11 cellular contexts compared by ENCODE assay signal in genomic region chr5:10556331-10556807, GRCh38. TPM values are rescaled to one million over a fixed set of nuclear protein-coding genes. Genes with fewer than 3 reads are reported as not detected.
A peak's percentile ranks its signal among the peaks of the same experiment; 100 is the strongest.
DNase-seq lines count a peak whose midpoint lies in the region; FAIRE-seq and TF ChIP-seq lines count a peak whose summit lies in the region.
"Had no signal": no experiment of that assay in that cellular context is flagged by ENCODE, and none has a peak within 500 bp of the region (broad histone marks: within the 10 kb centered on the region; RNA-seq: fewer than 3 reads in every experiment).

No MANE protein-coding gene starts in this region.

- H3K9ac ChIP-seq in H1 (replicated peaks in 1 of 4; ENCODE audit: extremely low read depth in 1 of 4, low read depth in 3 of 4, low read length in 3 of 4): no peak overlapping the region
- no peak overlapping the region for H3K9ac ChIP-seq in colonic mucosa (ENCODE audit: low read depth in 2 of 2, low read length in 2 of 2)

- peak overlapping the region; percentile 24; the same call in 1 of the 2 replicates for H2BK15ac ChIP-seq in H1 (ENCODE audit: low read length)

- WGBS in H1 (ENCODE audit: extremely low coverage in 1 of 2, insufficient coverage in 1 of 2, insufficient read length in 1 of 2, insufficient replicate concordance in 2 of 2, low coverage in 1 of 2, low lambda C conversion rate in 2 of 2, missing lambda C conversion rate in 1 of 2), 2 experiments: 69% methylated on average over 3 of the region's 3 CpGs; no CpG with 5 or more reads in 1 of the 2 experiments

- CTCF ChIA-PET in H1 (lab: Charles Lee; ENCODE audit: partially characterized antibody): interaction anchor here (0.6 to 1.5 kb wide), 4 partner anchors 57 to 105 kb away, joined by 3 to 6 read pairs (median 3); no protein-coding TSS in a partner anchor

- H2BK20ac ChIP-seq in H1 (ENCODE audit: low read length): peak overlapping the region; percentile 64; the same call in 1 of the 2 replicates

- intact Hi-C loops in left ventricle myocardium inferior (cut with micrococcal nuclease) (loop anchor here (10.0 kb wide), 1 partner anchor 68 kb away; no protein-coding TSS in a partner anchor), colonic mucosa (cut with DNase I) (no loop called here)

- peak; percentile 85 for DNase-seq in Daoy (ENCODE audit: low read depth)
- DNase-seq in NCI-H226: peak; percentile 60
- DNase-seq in H1 (ENCODE audit: low read depth in 1 of 2, low spot score in 2 of 2): no peak
- peak; percentile 94 for DNase-seq in osteoblast (ENCODE audit: insufficient read length, low spot score, missing footprints)
- DNase-seq in NCI-H1417 (lab: John Stamatoyannopoulos, UW): no peak
- no peak for DNase-seq in left ventricle myocardium inferior
- DNase-seq in colonic mucosa: no peak
- no peak for DNase-seq in T-helper 9 cell
- DNase-seq: activated T-cell treated with anti-CD3 and anti-CD28 coated beads, Interleukin-2, amount 50 U/mL, for 4 hours; NCI-H446 treated with DMSO at 0.1 percent for 48 hours had no signal

- H3K9me3 ChIP-seq in H1 (ENCODE audit: insufficient read depth in 2 of 2, low read depth in 1 of 2, low read length in 1 of 2): no peaks in the 10 kb centered on the region
- no peaks in the 10 kb centered on the region for H3K9me3 ChIP-seq in osteoblast (ENCODE audit: low read depth, low read length)
- no peaks in the 10 kb centered on the region for H3K9me3 ChIP-seq in left ventricle myocardium inferior (replicated peaks)
- H3K9me3 ChIP-seq in colonic mucosa: no peaks in the 10 kb centered on the region

- H3K4me1 ChIP-seq in H1 (replicated peaks in 1 of 4; ENCODE audit: control insufficient read depth in 3 of 4, insufficient read depth in 4 of 4, low read length in 3 of 4) (peaks cover 3 to 12% (median 7%) of the 10 kb centered on the region in 4 experiments), osteoblast (ENCODE audit: insufficient read depth, low read length) (peaks cover 44% of the 10 kb centered on the region), left ventricle myocardium inferior (peaks cover 31% of the 10 kb centered on the region), colonic mucosa (no peaks in the 10 kb centered on the region)

- no peaks in the 10 kb centered on the region for H3K36me3 ChIP-seq in H1 (ENCODE audit: control insufficient read depth in 2 of 4, insufficient read depth in 4 of 4, low read length in 3 of 4)
- no peaks in the 10 kb centered on the region for H3K36me3 ChIP-seq in osteoblast (ENCODE audit: insufficient read depth, low read length)
- no peaks in the 10 kb centered on the region for H3K36me3 ChIP-seq in left ventricle myocardium inferior
- H3K36me3 ChIP-seq in colonic mucosa: no peaks in the 10 kb centered on the region

- no peak for TF ChIP-seq EP300 in H1 (IDR thresholded peaks at IDR 0.05; ENCODE audit: borderline replicate concordance in 1 of 2, low read depth in 2 of 2, low read length in 2 of 2)

- no peaks in the 10 kb centered on the region for H3K79me1 ChIP-seq in H1 (ENCODE audit: low read depth, low read length)

- H4K20me1 ChIP-seq in H1 (replicated peaks in 1 of 2; ENCODE audit: control insufficient read depth in 1 of 2, insufficient read depth in 2 of 2, low read length in 2 of 2): no peaks in the 10 kb centered on the region
- no peaks in the 10 kb centered on the region for H4K20me1 ChIP-seq in osteoblast (ENCODE audit: insufficient read depth, low read length)

- no peak for FAIRE-seq in H1 (lab: Jason Lieb, UNC)
- FAIRE-seq: colon had no signal

- no peaks in the 10 kb centered on the region for H3K23me2 ChIP-seq in H1 (ENCODE audit: low read depth, low read length)

- no peak overlapping the region for H2BK120ac ChIP-seq in H1 (replicated peaks; ENCODE audit: low read depth, low read length)

- no peak overlapping the region for H3K4me2 ChIP-seq in H1 (ENCODE audit: insufficient read depth in 1 of 2, low read depth in 2 of 2, low read length in 2 of 2)
- H3K4me2 ChIP-seq in osteoblast (ENCODE audit: insufficient read depth, low read length): peak overlapping the region; percentile 43

- no peak overlapping the region for H4K5ac ChIP-seq in H1 (ENCODE audit: insufficient read length, low read depth, low read length)

- H2BK12ac ChIP-seq in H1 (ENCODE audit: low read depth, low read length): peak overlapping the region; percentile 82; the same call in 1 of the 2 replicates

- H3K27ac ChIP-seq in H1 (ENCODE audit: low read depth, low read length): no peak overlapping the region
- H3K27ac ChIP-seq in osteoblast (ENCODE audit: low read depth, low read length): peak overlapping the region; percentile 82
- no peak overlapping the region for H3K27ac ChIP-seq in left ventricle myocardium inferior (replicated peaks)
- H3K27ac ChIP-seq in colonic mucosa: no peak overlapping the region

- H4K91ac ChIP-seq in H1 (replicated peaks; ENCODE audit: insufficient read length, low read length): peak overlapping the region; percentile 78

- no peak overlapping the region for H3K4ac ChIP-seq in H1 (replicated peaks; ENCODE audit: insufficient read length, low read depth, low read length)

- no peak for TF ChIP-seq POLR2A in H1 (IDR thresholded peaks at IDR 0.05; ENCODE audit: control extremely low read depth in 1 of 2, low read depth in 2 of 2, low read length in 2 of 2)

- no peak overlapping the region for H4K8ac ChIP-seq in H1 (ENCODE audit: extremely low read depth, insufficient read depth, low read length)

- H2BK5ac ChIP-seq in H1 (ENCODE audit: low read depth, low read length): peak overlapping the region; percentile 26; the same call in 1 of the 2 replicates

- H3K23ac ChIP-seq in H1 (ENCODE audit: insufficient read length): no peak overlapping the region

- no peak overlapping the region for H3K14ac ChIP-seq in H1 (ENCODE audit: insufficient read length)

- H3K27me3 ChIP-seq in H1 (replicated peaks in 1 of 4; ENCODE audit: control insufficient read depth in 3 of 4, extremely low read depth in 1 of 4, insufficient read depth in 3 of 4, low read length in 3 of 4): peaks cover 0 to 5% (median 3%) of the 10 kb centered on the region in 4 experiments; a peak in 2 of 7 replicates
- H3K27me3 ChIP-seq in osteoblast (ENCODE audit: insufficient read depth, low read length): no peaks in the 10 kb centered on the region
- H3K27me3 ChIP-seq in left ventricle myocardium inferior (ENCODE audit: low read depth): no peaks in the 10 kb centered on the region
- no peaks in the 10 kb centered on the region for H3K27me3 ChIP-seq in colonic mucosa

- no peak overlapping the region for H2AK5ac ChIP-seq in H1 (ENCODE audit: low read depth, low read length)

- no peak for TF ChIP-seq RAD21 in H1 (IDR thresholded peaks at IDR 0.05 in 1 of 2, conservative IDR thresholded peaks at IDR 0.05 in 1 of 2; ENCODE audit: low read depth in 2 of 2, low read length in 2 of 2)

- no peak overlapping the region for H3K4me3 ChIP-seq in H1 (ENCODE audit: extremely low read depth in 1 of 4, insufficient read depth in 2 of 4, low read depth in 3 of 4, low read length in 4 of 4)
- H3K4me3 ChIP-seq in osteoblast (ENCODE audit: insufficient read depth, low read length): no peak overlapping the region
- H3K4me3 ChIP-seq in left ventricle myocardium inferior: no peak overlapping the region
- H3K4me3 ChIP-seq in colonic mucosa: no peak overlapping the region

- no peaks in the 10 kb centered on the region for H3K79me2 ChIP-seq in H1 (ENCODE audit: control insufficient read depth in 1 of 2, insufficient read depth in 2 of 2, low read length in 2 of 2)
- no peaks in the 10 kb centered on the region for H3K79me2 ChIP-seq in osteoblast (ENCODE audit: insufficient read depth, low read length)

- POLR2A ChIA-PET in H1 (lab: Charles Lee; ENCODE audit: partially characterized antibody): no interaction called here

- no peak overlapping the region for H3K56ac ChIP-seq in H1 (replicated peaks; ENCODE audit: insufficient read length, low read depth, low read length)

- TF ChIP-seq CTCF in H1 (IDR thresholded peaks at IDR 0.05; ENCODE audit: control extremely low read depth in 1 of 3, insufficient read depth in 1 of 3, low read depth in 1 of 3, low read length in 3 of 3) (no peak), osteoblast (IDR thresholded peaks at IDR 0.05; ENCODE audit: extremely low read depth, low read depth, low read length) (no peak), left ventricle myocardium inferior (IDR thresholded peaks at IDR 0.05; ENCODE audit: borderline replicate concordance) (no peak), colonic mucosa (IDR thresholded peaks at IDR 0.05) (no peak)

- H3K18ac ChIP-seq in H1 (ENCODE audit: extremely low read depth, low read length): peak overlapping the region; percentile 24; the same call in 1 of the 2 replicates

- H2AFZ ChIP-seq in H1 (ENCODE audit: low read length) (no peak overlapping the region), osteoblast (ENCODE audit: low read length) (peak overlapping the region; percentile 71)

TF ChIP-seq in H1, 55 proteins besides CTCF, POLR2A, EP300 and RAD21 (continues in another document):
- no peak for TF ChIP-seq KDM5A (IDR thresholded peaks at IDR 0.05; ENCODE audit: low read length)
- no peak for TF ChIP-seq SP1 (IDR thresholded peaks at IDR 0.05; ENCODE audit: low read depth, low read length)
- TF ChIP-seq, protein P1, sequence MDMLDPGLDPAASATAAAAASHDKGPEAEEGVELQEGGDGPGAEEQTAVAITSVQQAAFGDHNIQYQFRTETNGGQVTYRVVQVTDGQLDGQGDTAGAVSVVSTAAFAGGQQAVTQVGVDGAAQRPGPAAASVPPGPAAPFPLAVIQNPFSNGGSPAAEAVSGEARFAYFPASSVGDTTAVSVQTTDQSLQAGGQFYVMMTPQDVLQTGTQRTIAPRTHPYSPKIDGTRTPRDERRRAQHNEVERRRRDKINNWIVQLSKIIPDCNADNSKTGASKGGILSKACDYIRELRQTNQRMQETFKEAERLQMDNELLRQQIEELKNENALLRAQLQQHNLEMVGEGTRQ (IDR thresholded peaks at IDR 0.05; ENCODE audit: low read length): no peak
- TF ChIP-seq, protein P2, sequence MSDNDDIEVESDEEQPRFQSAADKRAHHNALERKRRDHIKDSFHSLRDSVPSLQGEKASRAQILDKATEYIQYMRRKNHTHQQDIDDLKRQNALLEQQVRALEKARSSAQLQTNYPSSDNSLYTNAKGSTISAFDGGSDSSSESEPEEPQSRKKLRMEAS (IDR thresholded peaks at IDR 0.05): peak; percentile 34; the same call in 1 of the 2 replicates
- TF ChIP-seq CHD1 (IDR thresholded peaks at IDR 0.05; ENCODE audit: low read depth, low read length): no peak

RNA-seq across cellular contexts. Expression of gene ANKRD33B, which starts 7.5 kb away (rescaled TPM):
- total RNA-seq in Daoy (2014; rRNA removed; shearing (Covaris generic)): 1.5 and 1.7 TPM in 2 replicates
- 20.5 and 20.6 TPM in 2 replicates for total RNA-seq in H1 (2021; fragmentation: NEBNext Ultra II Directional; extraction: Animal tissue kit (Norgen Biotek cat#: 25700))
- polyA plus RNA-seq in H1 (2011; rRNA removed): 6.9 and 7.1 TPM in 2 replicates
- polyA plus RNA-seq in H1 (2011; cell fraction: cytosol; rRNA removed): 5.4 TPM
- polyA plus RNA-seq in H1 (2011; cell fraction: nucleus; rRNA removed): 10.9 TPM
- 8.6 to 11.9 TPM (median 11.1 TPM) in 4 replicates for polyA plus RNA-seq in H1 (2012, experiment 1 of 2)
- 2.7 TPM for polyA plus RNA-seq in H1 (2012, experiment 2 of 2)
- 6.4 TPM for polyA plus RNA-seq in H1 (2013, experiment 1 of 2)
- 6.4 TPM for polyA plus RNA-seq in H1 (2013, experiment 2 of 2)
- polyA minus RNA-seq in H1 (2011; rRNA and poly(A)+ RNA removed): 25.2 and 26.2 TPM in 2 replicates
- 16.0 TPM for polyA minus RNA-seq in H1 (2011; cell fraction: cytosol; rRNA and poly(A)+ RNA removed)
- polyA minus RNA-seq in H1 (2011; cell fraction: nucleus; rRNA and poly(A)+ RNA removed): 15.9 TPM
- total RNA-seq in osteoblast: 5.1 and 5.6 TPM in 2 replicates
- total RNA-seq in left ventricle myocardium inferior: 15.2 TPM
- total RNA-seq in colonic mucosa: under 1 TPM; 0.47 to 0.66 TPM

Comparison
In these comparisons a context has a peak if more than half of its experiments do, and no peak if none do; other contexts are left out.
1. DNase-seq: peak in Daoy (single experiment), NCI-H226 (single experiment) and osteoblast (single experiment); none in H1 (0 of 2), NCI-H1417 (0 of 3), left ventricle myocardium inferior (single experiment), colonic mucosa (single experiment) and T-helper 9 cell (single experiment).